Comparison of ENCODE assay signal across 8 cellular contexts in the genomic region with DNA sequence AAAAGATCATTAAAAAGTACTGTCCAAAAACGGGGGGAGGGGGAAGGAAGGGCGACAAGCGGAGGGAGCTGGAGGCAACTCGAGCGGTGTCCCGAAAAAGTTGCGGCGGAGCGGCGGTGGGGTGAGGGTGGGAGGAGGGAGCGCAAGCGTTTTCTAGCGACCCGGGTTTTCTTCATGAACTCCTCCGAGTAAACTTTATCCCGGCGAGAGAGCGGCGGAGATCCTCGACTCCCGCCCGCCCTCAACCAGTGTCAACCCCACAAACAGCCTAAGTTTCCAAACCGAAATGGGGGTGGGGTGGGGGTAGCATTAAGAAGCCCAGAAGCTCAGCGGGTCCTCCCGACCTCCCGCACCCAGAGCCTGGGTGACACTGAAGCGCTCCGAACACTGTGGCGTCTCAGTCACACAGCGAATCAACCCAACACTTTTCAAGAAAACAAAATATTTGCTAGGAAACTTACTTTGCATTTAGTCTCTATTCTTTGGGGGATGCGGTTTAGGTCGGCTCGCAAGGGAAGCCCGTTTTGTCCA.
A peak's percentile ranks its signal among the peaks of the same experiment; 100 is the strongest.
DNase-seq lines count a peak whose midpoint lies in the region; ATAC-seq and TF ChIP-seq lines count a peak whose summit lies in the region.

No MANE protein-coding gene starts in this region.

- POLR2A ChIA-PET in PC-3 (lab: Charles Lee; ENCODE audit: unreplicated experiment): no interaction called here

- peak overlapping the region; percentile 82 for H3K4me2 ChIP-seq in PC-3 (ENCODE audit: low read length)

- H3K4me1 ChIP-seq in PC-3 (ENCODE audit: insufficient read depth, low read length) (peaks cover 8% of the 10 kb centered on the region; the same call in 1 of the 2 replicates), endodermal cell (ENCODE audit: control insufficient read depth, insufficient read depth, low read length) (no peaks in the 10 kb centered on the region), muscle layer of duodenum (ENCODE audit: control insufficient read depth in 1 of 2, insufficient read depth in 2 of 2, low read length in 2 of 2) (peaks cover 0 to 38% of the 10 kb centered on the region in 2 donors)

- H3K4me1 Mint-ChIP-seq in endodermal cell: peaks cover 9% of the 10 kb centered on the region

- TF ChIP-seq CTCF in PC-3 (conservative IDR thresholded peaks at IDR 0.05; ENCODE audit: low read depth, low read length) (no peak), endodermal cell (conservative IDR thresholded peaks at IDR 0.05) (no peak)

- no peaks in the 10 kb centered on the region for H4K20me1 ChIP-seq in PC-3 (ENCODE audit: low read length)

- peak in 2 of 3 experiments; percentile 75 to 76 for DNase-seq in NCI-H1417 (lab: John Stamatoyannopoulos, UW)
- DNase-seq in NCI-H1417 treated with DMSO at 0.1 percent for 48 hours (lab: John Stamatoyannopoulos, UW): no peak
- DNase-seq in PC-3: no peak
- DNase-seq in endodermal cell: peak; percentile 78
- DNase-seq in hippocampal formation (lab: John Stamatoyannopoulos, UW): no peak
- no peak for DNase-seq in epidermal melanocyte (ENCODE audit: insufficient read length, low spot score)

- WGBS in endodermal cell (ENCODE audit: insufficient coverage in 1 of 2, insufficient read length in 1 of 2), 2 experiments: 0 to 1% methylated on average over 9 to 34 of the region's 34 CpGs

- H3K4me3 ChIP-seq in PC-3 (ENCODE audit: low read length) (peak overlapping the region; percentile 58), endodermal cell (ENCODE audit: low read length) (peak overlapping the region; percentile 82), muscle layer of duodenum (ENCODE audit: low read depth in 1 of 2, low read length in 2 of 2) (peak overlapping the region; percentile 70 to 80)

- CTCF ChIA-PET in PC-3 (lab: Charles Lee): no interaction called here

- H3K36me3 ChIP-seq in PC-3 (ENCODE audit: low read depth, low read length): no peaks in the 10 kb centered on the region
- no peaks in the 10 kb centered on the region for H3K36me3 ChIP-seq in endodermal cell (ENCODE audit: control insufficient read depth, insufficient read depth, low read length)
- no peaks in the 10 kb centered on the region for H3K36me3 ChIP-seq in muscle layer of duodenum (ENCODE audit: control insufficient read depth in 1 of 2, insufficient read depth in 2 of 2, low read length in 2 of 2)

- H3K9ac ChIP-seq in PC-3 (ENCODE audit: low read length): no peak overlapping the region
- peak overlapping the region; percentile 16 for H3K9ac ChIP-seq in endodermal cell (ENCODE audit: extremely low read depth, low read length, poor library complexity, severe bottlenecking)

- ATAC-seq in PC-3: no peak
- ATAC-seq in GM18519 (IDR thresholded peaks at IDR 0.05; ENCODE audit: low FRiP score, unreplicated experiment): no peak

- no peaks in the 10 kb centered on the region for H3K9me2 ChIP-seq in PC-3 (replicated peaks; ENCODE audit: low read length)

- H3K27me3 ChIP-seq in PC-3 (ENCODE audit: low read length) (peaks cover 80% of the 10 kb centered on the region), endodermal cell (ENCODE audit: control insufficient read depth, insufficient read depth, low read length, poor library complexity, severe bottlenecking) (peaks cover 97% of the 10 kb centered on the region), muscle layer of duodenum (ENCODE audit: low read depth, low read length) (peaks cover 57% of the 10 kb centered on the region)

- H3K79me2 ChIP-seq in PC-3 (ENCODE audit: low read length): no peaks in the 10 kb centered on the region

- peaks cover 43% of the 10 kb centered on the region for H3K27me3 Mint-ChIP-seq in endodermal cell (ENCODE audit: insufficient read depth)

- no peak overlapping the region for H3K27ac ChIP-seq in PC-3 (ENCODE audit: low read length)
- H3K27ac ChIP-seq in endodermal cell (ENCODE audit: low read depth, low read length): no peak overlapping the region
- peak overlapping the region; percentile 76 for H3K27ac ChIP-seq in muscle layer of duodenum (ENCODE audit: low read length)

- peak overlapping the region; percentile 77 for H2AFZ ChIP-seq in PC-3 (ENCODE audit: low read length)

- H3F3A ChIP-seq in PC-3 (ENCODE audit: low read length, unreplicated experiment): no peaks in the 10 kb centered on the region

- no TSS peak for BruUV-seq in PC-3 (replicated peaks; lab: Mats Ljungman, UMichigan)

- H3K4me3 Mint-ChIP-seq in endodermal cell: no peak overlapping the region

- H3K9me3 ChIP-seq in PC-3 (ENCODE audit: low read length): no peaks in the 10 kb centered on the region
- H3K9me3 ChIP-seq in endodermal cell (ENCODE audit: control insufficient read depth, low read length): no peaks in the 10 kb centered on the region
- H3K9me3 ChIP-seq in muscle layer of duodenum (ENCODE audit: control insufficient read depth in 1 of 2, low read length in 2 of 2): no peaks in the 10 kb centered on the region

- H3K36me3 Mint-ChIP-seq in endodermal cell (ENCODE audit: low read depth): no peaks in the 10 kb centered on the region

- peaks cover 8% of the 10 kb centered on the region for H3K9me3 Mint-ChIP-seq in endodermal cell

- H3K27ac Mint-ChIP-seq in endodermal cell: no peak overlapping the region

- intact Hi-C loops in PC-3 (cut with micrococcal nuclease): loop anchor here (5.0 kb wide), 1 partner anchor 1813 kb away; no protein-coding TSS in a partner anchor

Comparison
In these comparisons a context has a peak if more than half of its experiments do, and no peak if none do; other contexts are left out.
1. DNase-seq: peak in NCI-H1417 (2 of 3) and endodermal cell (single experiment); none in NCI-H1417 treated with DMSO at 0.1 percent for 48 hours (single experiment), PC-3 (single experiment), hippocampal formation (0 of 2) and epidermal melanocyte (single experiment).
2. Peak in every context shown above with its lines, with median percentiles within 50 percentile points of each other: H3K4me3 ChIP-seq.